Comparison of ENCODE assay signal across 12 cellular contexts in genomic region chr7:22660732-22661131, GRCh38.
DNase-seq lines count a peak whose midpoint lies in the region; ATAC-seq, FAIRE-seq and TF ChIP-seq lines count a peak whose summit lies in the region.
"Had no signal": no experiment of that assay in that cellular context is flagged by ENCODE, and none has a peak within 500 bp of the region (broad histone marks: within the 10 kb centered on the region; RNA-seq: fewer than 3 reads in every experiment).

No MANE protein-coding gene starts in this region.

- intact Hi-C loops in left lung (cut with DNase I): no loop called here

- ATAC-seq in left lung: no peak

- no peak overlapping the region for H3K4me2 ChIP-seq in Karpas-422 (ENCODE audit: low read depth, low read length, poor library complexity, severe bottlenecking)

- no peak overlapping the region for H3K27ac ChIP-seq in Karpas-422 (ENCODE audit: low read length)
- H3K27ac ChIP-seq in left lung: no peak overlapping the region
- H3K27ac ChIP-seq: tibial nerve had no signal

- no peak overlapping the region for H3K9ac ChIP-seq in Karpas-422 (ENCODE audit: low read length)

- H2AFZ ChIP-seq in Karpas-422 (ENCODE audit: low read length): no peak overlapping the region

- no peaks in the 10 kb centered on the region for H3K9me2 ChIP-seq in Karpas-422 (replicated peaks; ENCODE audit: insufficient read depth, low read length)

- H3K36me3 ChIP-seq in Karpas-422 (ENCODE audit: insufficient read depth, low read length) (no peaks in the 10 kb centered on the region), bronchial epithelial cell (ENCODE audit: control insufficient read depth, insufficient read depth, low read length) (no peaks in the 10 kb centered on the region), left lung (no peaks in the 10 kb centered on the region)
- H3K36me3 ChIP-seq: tibial nerve had no signal

- no peak overlapping the region for H3K4me3 ChIP-seq in Karpas-422 (ENCODE audit: low read length)
- H3K4me3 ChIP-seq in bronchial epithelial cell (ENCODE audit: low read depth, low read length): no peak overlapping the region
- no peak overlapping the region for H3K4me3 ChIP-seq in retinal pigment epithelial cell (ENCODE audit: low read length)
- H3K4me3 ChIP-seq in left lung: no peak overlapping the region
- H3K4me3 ChIP-seq: tibial nerve had no signal

- TF ChIP-seq CTCF in bronchial epithelial cell (IDR thresholded peaks at IDR 0.05; ENCODE audit: insufficient read depth, low read length, severe bottlenecking) (peak; percentile 39), retinal pigment epithelial cell (conservative IDR thresholded peaks at IDR 0.05; ENCODE audit: low read depth, low read length) (peak; percentile 44), left lung (IDR thresholded peaks at IDR 0.05) (no peak)

- no peaks in the 10 kb centered on the region for H3K79me2 ChIP-seq in Karpas-422 (ENCODE audit: low read length)

- DNase-seq in NCI-H748 (lab: John Stamatoyannopoulos, UW; ENCODE audit: unreplicated experiment) (peak; percentile 40), NCI-H748 treated with DMSO at 0.1 percent for 48 hours (lab: John Stamatoyannopoulos, UW) (no peak), Karpas-422 (peak; percentile 71), bronchial epithelial cell (ENCODE audit: low read depth) (no peak), retinal pigment epithelial cell (ENCODE audit: low read depth) (no peak), epidermal melanocyte (ENCODE audit: insufficient read length, low spot score) (no peak), left lung (no peak)
- no peak for DNase-seq in effector CD8-positive, alpha-beta T cell (lab: John Stamatoyannopoulos, UW)
- DNase-seq: activated CD4-positive, alpha-beta T cell treated with anti-CD3 and anti-CD28 coated beads for 1 hour; immature natural killer cell had no signal

- H3K4me1 ChIP-seq in Karpas-422 (ENCODE audit: low read length) (peaks cover 10% of the 10 kb centered on the region), left lung (peaks cover 0 to 23% of the 10 kb centered on the region in 2 donors)
- H3K4me1 ChIP-seq: tibial nerve had no signal

- FAIRE-seq in bronchial epithelial cell (lab: Jason Lieb, UNC): peak; percentile 72
- FAIRE-seq: endometrium had no signal

- H3K9me3 ChIP-seq in Karpas-422 (ENCODE audit: low read length): no peaks in the 10 kb centered on the region
- no peaks in the 10 kb centered on the region for H3K9me3 ChIP-seq in left lung
- H3K9me3 ChIP-seq: tibial nerve had no signal

- H4K20me1 ChIP-seq in Karpas-422 (ENCODE audit: insufficient read depth, low read depth, low read length): no peaks in the 10 kb centered on the region

- no peaks in the 10 kb centered on the region for H3K27me3 ChIP-seq in Karpas-422 (ENCODE audit: low read length)
- H3K27me3 ChIP-seq in bronchial epithelial cell (ENCODE audit: control insufficient read depth, insufficient read depth, low read length): peaks cover 16% of the 10 kb centered on the region
- no peaks in the 10 kb centered on the region for H3K27me3 ChIP-seq in left lung
- H3K27me3 ChIP-seq: tibial nerve had no signal

Comparison
In these comparisons a context has a peak if more than half of its experiments do, and no peak if none do; other contexts are left out.
1. DNase-seq: peak in NCI-H748 (single experiment) and Karpas-422 (single experiment); none in NCI-H748 treated with DMSO at 0.1 percent for 48 hours (single experiment), bronchial epithelial cell (single experiment), retinal pigment epithelial cell (single experiment), epidermal melanocyte (single experiment), left lung (0 of 2) and effector CD8-positive, alpha-beta T cell (single experiment).
2. CTCF ChIP-seq: peak in bronchial epithelial cell (single experiment) and retinal pigment epithelial cell (single experiment); none in left lung (0 of 2).